ENCODE assay signal across 27 cellular contexts in the genomic region with DNA sequence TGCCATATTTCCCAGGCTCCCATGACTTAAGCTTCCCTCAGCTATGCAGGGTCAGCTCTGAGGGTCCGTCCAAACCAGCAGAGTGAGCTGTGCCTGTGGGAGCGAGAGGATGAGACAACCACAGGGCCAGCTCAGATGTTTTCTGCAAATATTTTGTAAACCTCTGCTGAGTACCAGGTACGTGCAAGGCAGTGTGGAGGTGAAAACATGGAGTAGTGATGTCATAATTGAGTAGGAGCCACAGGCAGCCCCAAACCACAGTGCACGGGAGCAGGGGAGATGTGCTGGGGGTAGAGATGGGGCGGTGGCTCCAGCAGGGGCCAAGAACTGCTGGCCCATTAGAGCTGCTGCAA.
"Had no signal": no experiment of that assay in that cellular context is flagged by ENCODE, and none has a peak within 500 bp of the region (broad histone marks: within the 10 kb centered on the region; RNA-seq: fewer than 3 reads in every experiment).

No MANE protein-coding gene starts in this region.

- H3K27ac Mint-ChIP-seq: immature natural killer cell; naive thymus-derived CD4-positive, alpha-beta T cell; natural killer cell treated with Interleukin-12 subunit alpha and Interleukin-12 subunit beta and Interleukin-15 and Interleukin-18, amount 100 ng/mL, for 72 hours; neural progenitor cell; progenitor cell of endocrine pancreas; stimulated activated effector memory CD8-positive, alpha-beta T cell treated with anti-CD3 and anti-CD28 coated beads, Interleukin-12 subunit alpha, Interleukin-12 subunit beta, amount 100 ng/mL, for 72 hours; stimulated activated naive CD8-positive, alpha-beta T cell treated with anti-CD3 and anti-CD28 coated beads, Interleukin-15, Interleukin-2, amounts not matched to agents 100 ng/mL and 50 ng/mL, for 24 hours had no signal

- ATAC-seq: mucosa of descending colon; naive thymus-derived CD4-positive, alpha-beta T cell; natural killer cell treated with Interleukin-12 subunit alpha and Interleukin-12 subunit beta and Interleukin-15 and Interleukin-18, amount 100 ng/mL, for 72 hours; right cardiac atrium; stimulated activated effector memory CD8-positive, alpha-beta T cell treated with anti-CD3 and anti-CD28 coated beads, Interleukin-12 subunit alpha, Interleukin-12 subunit beta, amount 100 ng/mL, for 72 hours; upper lobe of right lung had no signal

- H3K4me1 ChIP-seq: left ventricle myocardium inferior, sigmoid colon, spleen, suprapubic skin, tibial artery, upper lobe of right lung had no signal

- H3K4me2 ChIP-seq: neural progenitor cell had no signal

- H3K36me3 ChIP-seq: left ventricle myocardium inferior, neural progenitor cell, ovary, sigmoid colon, spleen, suprapubic skin, thoracic aorta, tibial artery, upper lobe of right lung had no signal

- H3K27me3 ChIP-seq: neural progenitor cell, ovary, sigmoid colon, suprapubic skin, tibial artery, upper lobe of right lung had no signal

- H3K4me1 Mint-ChIP-seq: immature natural killer cell; naive thymus-derived CD4-positive, alpha-beta T cell had no signal

- H3K4me3 Mint-ChIP-seq: immature natural killer cell; naive thymus-derived CD4-positive, alpha-beta T cell; natural killer cell treated with Interleukin-12 subunit alpha and Interleukin-12 subunit beta and Interleukin-15 and Interleukin-18, amount 100 ng/mL, for 72 hours; neural progenitor cell; stimulated activated effector memory CD8-positive, alpha-beta T cell treated with anti-CD3 and anti-CD28 coated beads, Interleukin-12 subunit alpha, Interleukin-12 subunit beta, amount 100 ng/mL, for 72 hours; stimulated activated naive CD8-positive, alpha-beta T cell treated with anti-CD3 and anti-CD28 coated beads, Interleukin-15, Interleukin-2, amounts not matched to agents 100 ng/mL and 50 ng/mL, for 24 hours had no signal

- H2AFZ ChIP-seq: neural progenitor cell had no signal

- DNase-seq: hypothalamus; immature natural killer cell; left ventricle myocardium inferior; midbrain; mucosa of descending colon; naive thymus-derived CD4-positive, alpha-beta T cell; ovary; retina; right cardiac atrium; sigmoid colon; small intestine; stimulated activated CD4-positive, alpha-beta T cell treated with anti-CD3 and anti-CD28 coated beads, Interleukin-4, amount 100 ng/mL, for 24 hours; stimulated activated naive CD4-positive, alpha-beta T cell; tibial artery; trophoblast cell; upper lobe of right lung had no signal

- H3K27ac ChIP-seq: left ventricle myocardium inferior, neural progenitor cell, ovary, sigmoid colon, spleen, suprapubic skin, thoracic aorta, tibial artery, upper lobe of right lung had no signal

- FAIRE-seq: islet of Langerhans, small intestine, urothelium cell line had no signal

- H3K27me3 Mint-ChIP-seq: stimulated activated naive CD8-positive, alpha-beta T cell treated with anti-CD3 and anti-CD28 coated beads, Interleukin-15, Interleukin-2, amounts not matched to agents 100 ng/mL and 50 ng/mL, for 24 hours had no signal

- H3K9me3 Mint-ChIP-seq: immature natural killer cell; natural killer cell treated with Interleukin-12 subunit alpha and Interleukin-12 subunit beta and Interleukin-15 and Interleukin-18, amount 100 ng/mL, for 72 hours; neural progenitor cell; stimulated activated effector memory CD8-positive, alpha-beta T cell treated with anti-CD3 and anti-CD28 coated beads, Interleukin-12 subunit alpha, Interleukin-12 subunit beta, amount 100 ng/mL, for 72 hours; stimulated activated naive CD8-positive, alpha-beta T cell treated with anti-CD3 and anti-CD28 coated beads, Interleukin-15, Interleukin-2, amounts not matched to agents 100 ng/mL and 50 ng/mL, for 24 hours had no signal

- H3K9ac ChIP-seq: neural progenitor cell had no signal

- H3K36me3 Mint-ChIP-seq: immature natural killer cell; naive thymus-derived CD4-positive, alpha-beta T cell; natural killer cell treated with Interleukin-12 subunit alpha and Interleukin-12 subunit beta and Interleukin-15 and Interleukin-18, amount 100 ng/mL, for 72 hours; neural progenitor cell; stimulated activated effector memory CD8-positive, alpha-beta T cell treated with anti-CD3 and anti-CD28 coated beads, Interleukin-12 subunit alpha, Interleukin-12 subunit beta, amount 100 ng/mL, for 72 hours had no signal

- H3K4me3 ChIP-seq: left ventricle myocardium inferior, lung, mucosa of descending colon, neural progenitor cell, ovary, sigmoid colon, spleen, suprapubic skin, thoracic aorta, tibial artery, upper lobe of right lung had no signal

- H3K9me3 ChIP-seq: left ventricle myocardium inferior, mucosa of descending colon, ovary, sigmoid colon, spleen, suprapubic skin, thoracic aorta, tibial artery, upper lobe of right lung had no signal
